In the genomic region with DNA sequence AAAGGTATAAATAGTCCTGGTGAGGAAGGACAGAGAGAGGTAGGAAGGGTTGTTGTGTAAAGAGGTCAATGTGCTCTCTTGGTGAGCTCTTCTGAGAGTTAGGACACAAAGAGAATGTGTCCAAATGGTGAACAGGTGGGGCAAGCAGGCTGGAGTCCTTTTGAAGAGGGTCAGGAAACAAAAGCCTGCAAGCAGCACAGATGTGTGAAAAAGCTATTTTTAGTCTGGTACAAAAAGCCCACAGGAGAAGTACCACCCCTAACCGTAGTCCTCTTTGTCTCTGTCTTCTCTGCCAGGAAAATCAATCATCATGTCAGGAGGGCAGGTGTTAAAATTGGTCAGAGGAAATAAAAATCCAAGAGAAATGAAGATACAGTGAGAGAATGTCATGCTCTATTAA, we compare ENCODE assay signal across 19 cellular contexts. TPM values are rescaled to one million over a fixed set of nuclear protein-coding genes. Genes with fewer than 3 reads are reported as not detected.
DNase-seq lines count a peak whose midpoint lies in the region; ATAC-seq and TF ChIP-seq lines count a peak whose summit lies in the region.
"Had no signal": no experiment of that assay in that cellular context is flagged by ENCODE, and none has a peak within 500 bp of the region (broad histone marks: within the 10 kb centered on the region; RNA-seq: fewer than 3 reads in every experiment).

No MANE protein-coding gene starts in this region.

- H3K36me3 ChIP-seq in SU-DHL-6 (ENCODE audit: low read length) (no peaks in the 10 kb centered on the region), ovary (no peaks in the 10 kb centered on the region)
- H3K36me3 ChIP-seq: prostate gland had no signal

- no peak overlapping the region for H3K4me3 Mint-ChIP-seq in activated CD4-positive, alpha-beta T cell treated with anti-CD3 and anti-CD28 coated beads for 36 hours
- H3K4me3 Mint-ChIP-seq: activated CD4-positive, alpha-beta memory T cell treated with anti-CD3 and anti-CD28 coated beads for 36 hours; natural killer cell had no signal

- no peak overlapping the region for H3K9ac ChIP-seq in SU-DHL-6 (ENCODE audit: low read length)

- POLR2A ChIA-PET in activated CD4-positive, alpha-beta T cell treated with anti-CD3 and anti-CD28 coated beads for 36 hours (lab: Charles Lee), result no interaction called here

- peaks cover 10% of the 10 kb centered on the region for H3K4me1 Mint-ChIP-seq in activated CD4-positive, alpha-beta T cell treated with anti-CD3 and anti-CD28 coated beads for 36 hours

- no peaks in the 10 kb centered on the region for H4K20me1 ChIP-seq in SU-DHL-6 (ENCODE audit: low read depth, low read length)

- no peaks in the 10 kb centered on the region for H3K79me2 ChIP-seq in SU-DHL-6 (ENCODE audit: insufficient read depth, low read length)

- no peaks in the 10 kb centered on the region for H3K9me2 ChIP-seq in SU-DHL-6 (replicated peaks; ENCODE audit: insufficient read depth, low read length)

- WGBS in ovary, 3 donors, result 0 to 18% (median 5%) methylated on average over 1 of the region's 1 CpG

- no peak overlapping the region for H3K4me3 ChIP-seq in SU-DHL-6 (ENCODE audit: insufficient read depth, low read length, poor library complexity, severe bottlenecking)
- H3K4me3 ChIP-seq in ovary, result no peak overlapping the region
- H3K4me3 ChIP-seq: prostate gland had no signal

- H3K9me3 ChIP-seq in SU-DHL-6 (ENCODE audit: insufficient read depth, low read length) (no peaks in the 10 kb centered on the region), ovary (no peaks in the 10 kb centered on the region)
- H3K9me3 ChIP-seq: prostate gland had no signal

- no peaks in the 10 kb centered on the region for H3F3A ChIP-seq in SU-DHL-6 (ENCODE audit: insufficient read depth)

- H3K27ac Mint-ChIP-seq in activated CD4-positive, alpha-beta T cell treated with anti-CD3 and anti-CD28 coated beads for 36 hours, result no peak overlapping the region
- H3K27ac Mint-ChIP-seq: activated CD4-positive, alpha-beta memory T cell treated with anti-CD3 and anti-CD28 coated beads for 36 hours; natural killer cell had no signal

- no peaks in the 10 kb centered on the region for H3K27me3 Mint-ChIP-seq in activated CD4-positive, alpha-beta T cell treated with anti-CD3 and anti-CD28 coated beads for 36 hours
- H3K27me3 Mint-ChIP-seq: activated CD4-positive, alpha-beta memory T cell treated with anti-CD3 and anti-CD28 coated beads for 36 hours had no signal

- H2AFZ ChIP-seq in SU-DHL-6 (ENCODE audit: low read depth, low read length, severe bottlenecking), result peak overlapping the region; percentile 5

- H3K36me3 Mint-ChIP-seq in activated CD4-positive, alpha-beta T cell treated with anti-CD3 and anti-CD28 coated beads for 36 hours (ENCODE audit: low read depth), result no peaks in the 10 kb centered on the region
- H3K36me3 Mint-ChIP-seq: activated CD4-positive, alpha-beta memory T cell treated with anti-CD3 and anti-CD28 coated beads for 36 hours; natural killer cell had no signal

- DNase-seq in DMS 273 treated with DMSO at 0.1 percent for 48 hours (lab: John Stamatoyannopoulos, UW) (peak; percentile 11), NAMALWA (ENCODE audit: low spot score) (peak; percentile 25), NCI-H2171 (lab: John Stamatoyannopoulos, UW) (peak; percentile 59), activated gamma-delta T cell (lab: John Stamatoyannopoulos, UW) (no peak), ovary (no peak), ecto neural progenitor cell (ENCODE audit: low spot score) (no peak)
- no peak for DNase-seq in activated CD4-positive, alpha-beta T cell treated with anti-CD3 and anti-CD28 coated beads for 36 hours
- DNase-seq: activated CD4-positive, alpha-beta memory T cell treated with anti-CD3 and anti-CD28 coated beads for 36 hours; activated naive CD4-positive, alpha-beta T cell treated with anti-CD3 and anti-CD28 coated beads, Interleukin-2, amount 50 U/mL, for 16 hours; COR-L47; foreskin fibroblast; kidney glomerular epithelial cell; mesenchymal stem cell; natural killer cell; stimulated activated CD4-positive, alpha-beta T cell treated with anti-CD3 and anti-CD28 coated beads, Interleukin-4, amount 100 ng/mL, for 1 hour; T-helper 2 cell had no signal

- no peaks in the 10 kb centered on the region for H3K4me1 ChIP-seq in ovary (ENCODE audit: insufficient read depth)
- H3K4me1 ChIP-seq: prostate gland had no signal

- intact Hi-C loops in ovary (cut with DNase I), result no loop called here
- intact Hi-C loops in activated CD4-positive, alpha-beta T cell treated with anti-CD3 and anti-CD28 coated beads for 36 hours (cut with DNase I, micrococcal nuclease), result no loop called here

- no peaks in the 10 kb centered on the region for H3K27me3 ChIP-seq in SU-DHL-6 (ENCODE audit: low read length)
- no peaks in the 10 kb centered on the region for H3K27me3 ChIP-seq in ovary

- CTCF ChIA-PET in activated CD4-positive, alpha-beta T cell treated with anti-CD3 and anti-CD28 coated beads for 36 hours (lab: Charles Lee), result no interaction called here

- TF ChIP-seq POLR2A in ovary (IDR thresholded peaks at IDR 0.05), result no peak

- H3K27ac ChIP-seq in SU-DHL-6 (ENCODE audit: low read depth, low read length), result 0 out of 2 replicates have a peak overlapping the region, but pooled peaks have one; percentile 36
- no peak overlapping the region for H3K27ac ChIP-seq in ovary
- H3K27ac ChIP-seq: prostate gland had no signal

- H3K4me2 ChIP-seq in SU-DHL-6 (ENCODE audit: low read depth, low read length, poor library complexity, severe bottlenecking), result peak overlapping the region; percentile 20

- TF ChIP-seq EP300 in ovary (IDR thresholded peaks at IDR 0.05), result no peak

- ATAC-seq in activated CD4-positive, alpha-beta T cell treated with anti-CD3 and anti-CD28 coated beads for 36 hours, result no peak
- ATAC-seq: natural killer cell, Right ventricle myocardium inferior had no signal

- H3K9me3 Mint-ChIP-seq in activated CD4-positive, alpha-beta T cell treated with anti-CD3 and anti-CD28 coated beads for 36 hours (ENCODE audit: low read depth), result no peaks in the 10 kb centered on the region
- H3K9me3 Mint-ChIP-seq: activated CD4-positive, alpha-beta memory T cell treated with anti-CD3 and anti-CD28 coated beads for 36 hours; natural killer cell had no signal

- TF ChIP-seq CTCF in SU-DHL-6 (IDR thresholded peaks at IDR 0.05; ENCODE audit: insufficient read depth, low read length, poor library complexity, severe bottlenecking), result no peak
- TF ChIP-seq CTCF in ovary (IDR thresholded peaks at IDR 0.05), result no peak

RNA-seq across cellular contexts. Expression of gene SYN3, which starts 54.4 kb away (rescaled TPM):
- 1 to 10 TPM in 1 of 7 donors, under 1 TPM in 4, not detected in 2; 0.28 to 1.9 (median 0.34) TPM for total RNA-seq in ovary
- polyA plus RNA-seq in ovary, result under 1 TPM; 0.28 to 0.30 TPM
- not detected for total RNA-seq in activated CD4-positive, alpha-beta T cell treated with anti-CD3 and anti-CD28 coated beads for 36 hours
- total RNA-seq: activated CD4-positive, alpha-beta memory T cell treated with anti-CD3 and anti-CD28 coated beads for 36 hours; Right ventricle myocardium inferior had no signal

Comparison
In these comparisons a context has a peak if more than half of its experiments do, and no peak if none do; other contexts are left out.
1. DNase-seq: peak in DMS 273 treated with DMSO at 0.1 percent for 48 hours (single experiment), NAMALWA (single experiment) and NCI-H2171 (single experiment); none in activated gamma-delta T cell (single experiment), ovary (0 of 5), ecto neural progenitor cell (single experiment) and activated CD4-positive, alpha-beta T cell treated with anti-CD3 and anti-CD28 coated beads for 36 hours (single experiment).